In the genomic region with DNA sequence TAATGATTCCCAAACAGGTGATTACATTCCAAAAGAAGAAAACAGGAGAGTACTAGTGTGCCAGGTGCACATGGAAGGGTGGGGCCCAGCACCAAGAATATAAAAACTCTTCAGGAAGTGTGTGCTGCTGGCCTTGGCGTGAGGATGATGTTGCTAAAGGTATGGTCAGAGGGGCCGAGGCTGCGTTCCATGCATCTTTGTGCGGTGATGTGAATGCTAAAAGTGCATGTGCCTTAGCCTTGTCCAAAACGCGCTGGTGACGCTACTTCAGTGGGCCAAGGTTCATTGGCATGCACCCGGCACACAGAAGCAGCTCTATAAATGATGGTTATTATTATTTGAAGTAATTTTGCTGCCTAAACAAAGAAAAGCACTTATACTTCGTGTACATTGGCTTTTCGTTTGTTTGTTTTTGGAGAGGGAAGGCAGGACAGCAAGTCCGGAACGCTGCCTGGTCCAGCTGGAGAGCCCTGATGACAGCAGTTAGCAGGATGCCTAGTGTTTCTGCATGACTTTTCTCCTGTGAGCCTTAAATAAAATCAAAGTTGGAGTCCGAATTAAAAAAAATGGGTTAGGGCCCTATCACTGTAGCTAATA, we compare ENCODE assay signal across 1 cellular context.
TF ChIP-seq lines count a peak whose summit lies in the region.

No MANE protein-coding gene starts in this region.

TF ChIP-seq in GM23338, 12 proteins besides CTCF, POLR2A, EP300 and RAD21 (continued from another document):
- no peak for TF ChIP-seq JUNB (IDR thresholded peaks at IDR 0.05; ENCODE audit: unreplicated experiment)
